In the genomic region with DNA sequence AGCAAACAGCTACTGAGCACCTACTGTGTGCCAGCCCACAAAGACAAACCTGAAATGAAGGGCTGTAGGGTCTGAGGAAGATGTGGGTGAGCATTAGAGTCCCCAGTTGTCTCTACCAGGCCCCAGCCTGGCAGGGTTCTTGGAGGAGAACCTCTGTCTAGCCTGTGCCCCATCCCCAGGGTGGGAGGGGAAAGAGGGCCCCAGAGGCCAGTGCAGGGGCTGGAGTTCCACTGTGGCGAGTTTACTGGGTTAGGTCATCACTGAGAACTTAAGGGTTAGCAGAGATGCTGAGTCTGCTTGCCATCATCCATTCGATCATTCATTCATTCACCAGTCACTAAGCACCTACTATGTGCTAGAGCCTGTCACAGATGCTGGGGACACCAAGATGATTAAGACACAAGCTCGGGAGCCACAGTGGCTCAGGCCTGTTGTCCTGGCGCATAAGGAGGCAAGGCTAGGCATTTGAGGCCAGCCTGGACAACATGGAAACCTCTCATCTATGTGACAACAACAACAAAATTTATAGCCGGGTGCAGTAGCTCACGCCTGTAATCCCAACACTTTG, we compare ENCODE assay signal across 1 cellular context.
A peak's percentile ranks its signal among the peaks of the same experiment; 100 is the strongest.
TF ChIP-seq lines count a peak whose summit lies in the region.

No MANE protein-coding gene starts in this region.

TF ChIP-seq in HepG2, 621 proteins besides CTCF, POLR2A, EP300 and RAD21:
- TF ChIP-seq, protein P1, sequence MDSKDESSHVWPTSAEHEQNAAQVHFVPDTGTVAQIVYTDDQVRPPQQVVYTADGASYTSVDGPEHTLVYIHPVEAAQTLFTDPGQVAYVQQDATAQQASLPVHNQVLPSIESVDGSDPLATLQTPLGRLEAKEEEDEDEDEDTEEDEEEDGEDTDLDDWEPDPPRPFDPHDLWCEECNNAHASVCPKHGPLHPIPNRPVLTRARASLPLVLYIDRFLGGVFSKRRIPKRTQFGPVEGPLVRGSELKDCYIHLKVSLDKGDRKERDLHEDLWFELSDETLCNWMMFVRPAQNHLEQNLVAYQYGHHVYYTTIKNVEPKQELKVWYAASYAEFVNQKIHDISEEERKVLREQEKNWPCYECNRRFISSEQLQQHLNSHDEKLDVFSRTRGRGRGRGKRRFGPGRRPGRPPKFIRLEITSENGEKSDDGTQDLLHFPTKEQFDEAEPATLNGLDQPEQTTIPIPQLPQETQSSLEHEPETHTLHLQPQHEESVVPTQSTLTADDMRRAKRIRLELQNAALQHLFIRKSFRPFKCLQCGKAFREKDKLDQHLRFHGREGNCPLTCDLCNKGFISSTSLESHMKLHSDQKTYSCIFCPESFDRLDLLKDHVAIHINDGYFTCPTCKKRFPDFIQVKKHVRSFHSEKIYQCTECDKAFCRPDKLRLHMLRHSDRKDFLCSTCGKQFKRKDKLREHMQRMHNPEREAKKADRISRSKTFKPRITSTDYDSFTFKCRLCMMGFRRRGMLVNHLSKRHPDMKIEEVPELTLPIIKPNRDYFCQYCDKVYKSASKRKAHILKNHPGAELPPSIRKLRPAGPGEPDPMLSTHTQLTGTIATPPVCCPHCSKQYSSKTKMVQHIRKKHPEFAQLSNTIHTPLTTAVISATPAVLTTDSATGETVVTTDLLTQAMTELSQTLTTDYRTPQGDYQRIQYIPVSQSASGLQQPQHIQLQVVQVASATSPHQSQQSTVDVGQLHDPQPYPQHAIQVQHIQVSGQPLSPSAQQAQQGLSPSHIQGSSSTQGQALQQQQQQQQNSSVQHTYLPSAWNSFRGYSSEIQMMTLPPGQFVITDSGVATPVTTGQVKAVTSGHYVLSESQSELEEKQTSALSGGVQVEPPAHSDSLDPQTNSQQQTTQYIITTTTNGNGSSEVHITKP (CRISPR knock-in tag; IDR thresholded peaks at IDR 0.05; ENCODE audit: low read depth) = no peak
- TF ChIP-seq ZKSCAN1 (IDR thresholded peaks at IDR 0.05; ENCODE audit: low read length) (peak; percentile 79), RARG (CRISPR knock-in tag; IDR thresholded peaks at IDR 0.05; ENCODE audit: low read depth) (no peak), ZSCAN20 (CRISPR knock-in tag; IDR thresholded peaks at IDR 0.05; ENCODE audit: borderline replicate concordance) (no peak), XBP1 (CRISPR knock-in tag; IDR thresholded peaks at IDR 0.05) (no peak)
